ENCODE assay signal across 12 cellular contexts in the genomic region with DNA sequence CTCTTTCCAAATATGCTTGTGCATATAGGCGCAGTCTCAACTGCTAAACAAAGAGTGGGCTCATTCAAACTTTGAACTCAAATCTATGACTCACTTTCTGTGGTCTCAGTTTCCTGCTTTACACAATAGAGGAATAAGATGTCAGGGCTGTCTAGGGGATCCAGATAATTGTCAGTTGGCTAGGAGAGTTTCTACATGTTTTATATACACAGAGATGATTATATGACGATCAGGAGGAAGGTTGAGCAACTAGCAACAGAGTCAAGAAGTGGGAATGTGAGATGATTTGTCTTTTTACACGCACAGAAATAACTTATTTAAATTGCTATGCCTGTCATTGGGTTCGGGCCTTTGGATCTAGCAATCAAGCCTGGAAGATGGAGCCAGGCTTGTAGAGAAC.
DNase-seq lines count a peak whose midpoint lies in the region; ATAC-seq, FAIRE-seq and TF ChIP-seq lines count a peak whose summit lies in the region.
"Had no signal": no experiment of that assay in that cellular context is flagged by ENCODE, and none has a peak within 500 bp of the region (broad histone marks: within the 10 kb centered on the region; RNA-seq: fewer than 3 reads in every experiment).

No MANE protein-coding gene starts in this region.

- TF ChIP-seq CTCF in natural killer cell (IDR thresholded peaks at IDR 0.05), result no peak

- peaks cover 8 to 13% of the 10 kb centered on the region in 2 donors for H3K9me3 Mint-ChIP-seq in natural killer cell
- H3K9me3 Mint-ChIP-seq: activated T-helper 1 cell treated with anti-CD3 and anti-CD28 coated beads, Interleukin-12 subunit alpha, Interleukin-12 subunit beta, Interleukin-2, Interleukin-4 antibody, amounts not matched to agents 30 ng/mL and 10 ng/mL and 1 ng/mL, durations not matched to agents 14 hours and 24 hours and 36 hours had no signal

- no peak overlapping the region for H3K4me3 Mint-ChIP-seq in natural killer cell
- H3K4me3 Mint-ChIP-seq: activated T-helper 1 cell treated with anti-CD3 and anti-CD28 coated beads, Interleukin-12 subunit alpha, Interleukin-12 subunit beta, Interleukin-2, Interleukin-4 antibody, amounts not matched to agents 30 ng/mL and 10 ng/mL and 1 ng/mL, durations not matched to agents 14 hours and 24 hours and 36 hours; naive B cell had no signal

- no peaks in the 10 kb centered on the region for H3K36me3 Mint-ChIP-seq in natural killer cell
- H3K36me3 Mint-ChIP-seq: naive B cell had no signal

- DNase-seq in A172 (ENCODE audit: low spot score) (peak; percentile 18), H54 (ENCODE audit: insufficient read length, low spot score) (no peak), OCI-M1 (lab: John Stamatoyannopoulos, UW) (peak; percentile 59), epithelial cell of prostate (ENCODE audit: low read depth, low spot score) (peak; percentile 85), NCI-H2081 treated with DMSO at 0.1 percent for 48 hours (lab: John Stamatoyannopoulos, UW) (no peak), middle frontal gyrus (ENCODE audit: extremely low spot score, low spot score) (no peak), natural killer cell (no peak)
- DNase-seq: naive B cell; stimulated activated CD4-positive, alpha-beta T cell treated with anti-CD3 and anti-CD28 coated beads, Interleukin-15, amount 100 ng/mL, for 24 hours; stimulated activated naive CD4-positive, alpha-beta T cell treated with Interleukin-2 at 50 U/mL for 16 hours had no signal

- no peak for ATAC-seq in GM18498 (IDR thresholded peaks at IDR 0.05; ENCODE audit: unreplicated experiment)
- ATAC-seq in natural killer cell, result no peak

- intact Hi-C loops in natural killer cell (cut with micrococcal nuclease), result no loop called here

- FAIRE-seq in H54 (lab: Jason Lieb, UNC), result peak; percentile 41

- no peaks in the 10 kb centered on the region for H3K4me1 Mint-ChIP-seq in natural killer cell
- H3K4me1 Mint-ChIP-seq: naive B cell had no signal

- peak overlapping the region; percentile 42 for H3K27ac ChIP-seq in epithelial cell of prostate

- no peak for TF ChIP-seq POLR2A in H54 (IDR thresholded peaks at IDR 0.05; ENCODE audit: low read depth, low read length)

- H3K27me3 Mint-ChIP-seq in natural killer cell (ENCODE audit: low read depth in 2 of 2), result no peaks in the 10 kb centered on the region

- H3K27ac Mint-ChIP-seq in natural killer cell, result no peak overlapping the region
- H3K27ac Mint-ChIP-seq: activated T-helper 1 cell treated with anti-CD3 and anti-CD28 coated beads, Interleukin-12 subunit alpha, Interleukin-12 subunit beta, Interleukin-2, Interleukin-4 antibody, amounts not matched to agents 30 ng/mL and 10 ng/mL and 1 ng/mL, durations not matched to agents 14 hours and 24 hours and 36 hours; naive B cell had no signal

Comparison
In these comparisons a context has a peak if more than half of its experiments do, and no peak if none do; other contexts are left out.
1. DNase-seq: peak in A172 (single experiment), OCI-M1 (single experiment) and epithelial cell of prostate (single experiment); none in H54 (single experiment), NCI-H2081 treated with DMSO at 0.1 percent for 48 hours (single experiment), middle frontal gyrus (single experiment) and natural killer cell (single experiment).